13 cellular contexts compared by ENCODE assay signal in genomic region chr10:99682752-99683151, GRCh38. TPM values are rescaled to one million over a fixed set of nuclear protein-coding genes. Genes with fewer than 3 reads are reported as not detected.
A peak's percentile ranks its signal among the peaks of the same experiment; 100 is the strongest.
DNase-seq lines count a peak whose midpoint lies in the region; ATAC-seq, FAIRE-seq and TF ChIP-seq lines count a peak whose summit lies in the region.
"Had no signal": no experiment of that assay in that cellular context is flagged by ENCODE, and none has a peak within 500 bp of the region (broad histone marks: within the 10 kb centered on the region; RNA-seq: fewer than 3 reads in every experiment).

No MANE protein-coding gene starts in this region.

- no peak overlapping the region for H3K9ac ChIP-seq in kidney (ENCODE audit: low read length in 2 of 2)
- H3K9ac ChIP-seq: KMS-11 had no signal

- H3K4me3 Mint-ChIP-seq in WTC11: no peak overlapping the region
- H3K4me3 Mint-ChIP-seq: activated naive CD8-positive, alpha-beta T cell treated with anti-CD3 and anti-CD28 coated beads, Interleukin-2, amount 50 U/mL, for 24 hours; CD8-positive, alpha-beta memory T cell had no signal

- peaks cover 2 to 11% of the 10 kb centered on the region in 2 donors for H3K4me1 ChIP-seq in kidney (ENCODE audit: control insufficient read depth in 1 of 2, insufficient read depth in 1 of 2, low read depth in 1 of 2, low read length in 2 of 2)
- no peaks in the 10 kb centered on the region for H3K4me1 ChIP-seq in effector memory CD4-positive, alpha-beta T cell (ENCODE audit: control insufficient read depth, insufficient read depth, low read length, poor library complexity, severe bottlenecking)

- peak; percentile 14 for TF ChIP-seq CTCF in AG09309 (IDR thresholded peaks at IDR 0.05; ENCODE audit: control insufficient read depth, insufficient read depth, low read depth, low read length, missing control alignments)
- no peak for TF ChIP-seq CTCF in WTC11 (IDR thresholded peaks at IDR 0.05)
- peak; percentile 26 for TF ChIP-seq CTCF in kidney (IDR thresholded peaks at IDR 0.05; ENCODE audit: borderline replicate concordance, extremely low read depth, insufficient read depth)

- no peaks in the 10 kb centered on the region for H3K4me1 Mint-ChIP-seq in WTC11
- H3K4me1 Mint-ChIP-seq: CD8-positive, alpha-beta memory T cell had no signal

- peaks cover 0 to 8% of the 10 kb centered on the region in 2 donors for H3K36me3 ChIP-seq in kidney (ENCODE audit: control insufficient read depth in 1 of 2, insufficient read depth in 2 of 2, low read length in 2 of 2)
- H3K36me3 ChIP-seq in effector memory CD4-positive, alpha-beta T cell (ENCODE audit: control insufficient read depth, insufficient read depth, low read length): peaks cover 9% of the 10 kb centered on the region

- H3K27ac Mint-ChIP-seq in WTC11: no peak overlapping the region
- H3K27ac Mint-ChIP-seq: activated naive CD8-positive, alpha-beta T cell treated with anti-CD3 and anti-CD28 coated beads, Interleukin-2, amount 50 U/mL, for 24 hours had no signal

- H3K36me3 Mint-ChIP-seq in WTC11: no peaks in the 10 kb centered on the region; the same call in 1 of the 2 replicates

- H3K9me3 ChIP-seq in kidney (ENCODE audit: control insufficient read depth in 1 of 2, low read length in 2 of 2): no peaks in the 10 kb centered on the region
- H3K9me3 ChIP-seq in effector memory CD4-positive, alpha-beta T cell (ENCODE audit: control insufficient read depth, low read length): no peaks in the 10 kb centered on the region

- intact Hi-C loops in kidney (cut with DNase I): no loop called here

- H3K27ac ChIP-seq in kidney (ENCODE audit: low read depth in 2 of 2, low read length in 2 of 2): no peak overlapping the region
- H3K27ac ChIP-seq in effector memory CD4-positive, alpha-beta T cell (ENCODE audit: insufficient read depth, low read length, poor library complexity, severe bottlenecking): no peak overlapping the region
- no peak overlapping the region for H3K27ac ChIP-seq in caudate nucleus (ENCODE audit: low read depth, low read length)
- H3K27ac ChIP-seq: KMS-11 had no signal

- no peaks in the 10 kb centered on the region for H3K27me3 ChIP-seq in effector memory CD4-positive, alpha-beta T cell (replicated peaks; ENCODE audit: control insufficient read depth, insufficient read depth, low read length, poor library complexity, severe bottlenecking)

- CTCF ChIA-PET in WTC11 (lab: Charles Lee): interaction anchor here (1.1 kb wide), 1 partner anchor 62 kb away, joined by 4 read pairs; the partner anchor contains the start of gene SLC25A28

- no peaks in the 10 kb centered on the region for H3K9me3 Mint-ChIP-seq in WTC11
- H3K9me3 Mint-ChIP-seq: activated naive CD8-positive, alpha-beta T cell treated with anti-CD3 and anti-CD28 coated beads, Interleukin-2, amount 50 U/mL, for 24 hours; CD8-positive, alpha-beta memory T cell had no signal

- H3K4me3 ChIP-seq in AG09309 (ENCODE audit: control insufficient read depth, low read depth, low read length): no peak overlapping the region
- H3K4me3 ChIP-seq in kidney (ENCODE audit: low read length in 2 of 2): no peak overlapping the region
- no peak overlapping the region for H3K4me3 ChIP-seq in effector memory CD4-positive, alpha-beta T cell (ENCODE audit: insufficient read depth, low read depth, low read length, poor library complexity, severe bottlenecking)

- DNase-seq in AG09309 (ENCODE audit: low read depth) (no peak), WTC11 (ENCODE audit: low spot score) (peak; percentile 11), kidney (no peak), NCI-H2081 treated with DMSO at 0.1 percent for 48 hours (lab: John Stamatoyannopoulos, UW) (no peak), germinal center (ENCODE audit: low spot score) (no peak), caudate nucleus (lab: John Stamatoyannopoulos, UW) (no peak)
- DNase-seq in effector memory CD4-positive, alpha-beta T cell: no peak
- DNase-seq: activated CD4-positive, alpha-beta T cell treated with anti-CD3 and anti-CD28 coated beads for 48 hours; activated naive CD8-positive, alpha-beta T cell treated with anti-CD3 and anti-CD28 coated beads, Interleukin-2, amount 50 U/mL, for 24 hours; CD8-positive, alpha-beta memory T cell; stimulated activated CD4-positive, alpha-beta T cell treated with anti-CD3 and anti-CD28 coated beads, Interleukin-1b, Interleukin-23, amount 100 ng/mL, for 48 hours had no signal

- ATAC-seq in HG02973 (IDR thresholded peaks at IDR 0.05; ENCODE audit: unreplicated experiment) (peak; percentile 56), WTC11 (peak; percentile 80)
- ATAC-seq: activated naive CD8-positive, alpha-beta T cell treated with anti-CD3 and anti-CD28 coated beads, Interleukin-2, amount 50 U/mL, for 24 hours had no signal

- POLR2A ChIA-PET in WTC11 (lab: Charles Lee): no interaction called here

- H3K27me3 Mint-ChIP-seq in WTC11 (ENCODE audit: low read depth): no peaks in the 10 kb centered on the region
- H3K27me3 Mint-ChIP-seq: activated naive CD8-positive, alpha-beta T cell treated with anti-CD3 and anti-CD28 coated beads, Interleukin-2, amount 50 U/mL, for 24 hours; CD8-positive, alpha-beta memory T cell had no signal

- no peak for FAIRE-seq in kidney (lab: Jason Lieb, UNC)

TF ChIP-seq in WTC11, 78 proteins besides CTCF, POLR2A, EP300 and RAD21:
- TF ChIP-seq ZSCAN18 (CRISPR knock-in tag; IDR thresholded peaks at IDR 0.05) (no peak), CREB1 (CRISPR knock-in tag; IDR thresholded peaks at IDR 0.05) (no peak), IRF1 (CRISPR knock-in tag; IDR thresholded peaks at IDR 0.05) (no peak), ZNF232 (CRISPR knock-in tag; IDR thresholded peaks at IDR 0.05) (no peak), FOXJ3 (CRISPR knock-in tag; IDR thresholded peaks at IDR 0.05; ENCODE audit: borderline replicate concordance) (no peak), E2F5 (CRISPR knock-in tag; IDR thresholded peaks at IDR 0.05) (no peak), ZNF121 (CRISPR knock-in tag; IDR thresholded peaks at IDR 0.05) (no peak), ZMAT4 (CRISPR knock-in tag; IDR thresholded peaks at IDR 0.05) (no peak), HMGA2 (CRISPR knock-in tag; IDR thresholded peaks at IDR 0.05) (no peak), ZNF219 (CRISPR knock-in tag; IDR thresholded peaks at IDR 0.05; ENCODE audit: borderline replicate concordance) (no peak)

RNA-seq across cellular contexts. Expression of gene ENTPD7, which starts 23.4 kb away (rescaled TPM):
- total RNA-seq in WTC11 (2021) (10.2 to 11.4 TPM (median 11.2 TPM) in 3 replicates), kidney (16.1 TPM)
- 1.4 TPM for polyA plus RNA-seq in kidney (ENCODE audit: insufficient read depth, low read depth, low replicate concordance)

RNA-seq across cellular contexts. Expression of gene COX15, which starts 49.2 kb away (rescaled TPM):
- 39.9 to 41.4 TPM (median 40.4 TPM) in 3 replicates for total RNA-seq in WTC11 (2021)
- 40.4 TPM for total RNA-seq in kidney
- 30.9 TPM for polyA plus RNA-seq in kidney (ENCODE audit: insufficient read depth, low read depth, low replicate concordance)

RNA-seq across cellular contexts. Expression of gene CUTC, which starts 49.3 kb away (rescaled TPM):
- total RNA-seq in WTC11 (2021) (25.8 to 28.6 TPM (median 27.7 TPM) in 3 replicates), kidney (16.5 TPM)
- 19.1 TPM for polyA plus RNA-seq in kidney (ENCODE audit: insufficient read depth, low read depth, low replicate concordance)
